In genomic region chr7:92667816-92668540, GRCh38 we compare ENCODE assay signal across 22 cellular contexts.
DNase-seq lines count a peak whose midpoint lies in the region; ATAC-seq and TF ChIP-seq lines count a peak whose summit lies in the region.
"Had no signal": no experiment of that assay in that cellular context is flagged by ENCODE, and none has a peak within 500 bp of the region (broad histone marks: within the 10 kb centered on the region; RNA-seq: fewer than 3 reads in every experiment).

No MANE protein-coding gene starts in this region.

- no peak for TF ChIP-seq CTCF in DND-41 (IDR thresholded peaks at IDR 0.05; ENCODE audit: borderline replicate concordance, extremely low read depth, low read length, poor library complexity, severe bottlenecking)

- H3K4me1 Mint-ChIP-seq in activated CD4-positive, alpha-beta memory T cell treated with anti-CD3 and anti-CD28 coated beads, Interleukin-2, amount 10 ng/mL, durations not matched to agents 7 days and 5 days, result peaks cover 73% of the 10 kb centered on the region
- H3K4me1 Mint-ChIP-seq: B cell had no signal

- no peaks in the 10 kb centered on the region for H3K27me3 Mint-ChIP-seq in activated CD4-positive, alpha-beta memory T cell treated with anti-CD3 and anti-CD28 coated beads, Interleukin-2, amount 10 ng/mL, durations not matched to agents 7 days and 5 days
- H3K27me3 Mint-ChIP-seq: B cell; effector memory CD8-positive, alpha-beta T cell; memory B cell; naive thymus-derived CD4-positive, alpha-beta T cell had no signal

- no peak overlapping the region for H3K4me3 ChIP-seq in DND-41 (ENCODE audit: low read depth in 1 of 2, low read length in 2 of 2)
- H3K4me3 ChIP-seq in effector memory CD4-positive, alpha-beta T cell (ENCODE audit: insufficient read depth, low read depth, low read length, poor library complexity, severe bottlenecking), result no peak overlapping the region
- H3K4me3 ChIP-seq: GM12878 had no signal

- H3K36me3 Mint-ChIP-seq in activated CD4-positive, alpha-beta memory T cell treated with anti-CD3 and anti-CD28 coated beads, Interleukin-2, amount 10 ng/mL, durations not matched to agents 7 days and 5 days (ENCODE audit: low read depth), result peaks cover 65% of the 10 kb centered on the region

- 0 out of 2 replicates have a peak, but pooled peaks cover 9% of the 10 kb centered on the region for H4K20me1 ChIP-seq in DND-41 (ENCODE audit: insufficient read depth, low read length)

- H3K4me2 ChIP-seq in DND-41 (ENCODE audit: insufficient read depth, low read length), result no peak overlapping the region

- H3K4me1 ChIP-seq in DND-41 (ENCODE audit: insufficient read depth, low read length), result peaks cover 49% of the 10 kb centered on the region
- H3K4me1 ChIP-seq in effector memory CD4-positive, alpha-beta T cell (ENCODE audit: control insufficient read depth, insufficient read depth, low read length, poor library complexity, severe bottlenecking), result peaks cover 4% of the 10 kb centered on the region

- peaks cover 6% of the 10 kb centered on the region for H3K9me3 Mint-ChIP-seq in activated CD4-positive, alpha-beta memory T cell treated with anti-CD3 and anti-CD28 coated beads, Interleukin-2, amount 10 ng/mL, durations not matched to agents 7 days and 5 days
- H3K9me3 Mint-ChIP-seq: effector memory CD8-positive, alpha-beta T cell; memory B cell had no signal

- H3K27ac Mint-ChIP-seq in activated CD4-positive, alpha-beta memory T cell treated with anti-CD3 and anti-CD28 coated beads, Interleukin-2, amount 10 ng/mL, durations not matched to agents 7 days and 5 days, result peak overlapping the region; percentile 29
- H3K27ac Mint-ChIP-seq: B cell; effector memory CD8-positive, alpha-beta T cell; memory B cell had no signal

- ATAC-seq in DND-41 (ENCODE audit: insufficient read depth, low read depth), result no peak
- no peak for ATAC-seq in HG02981 (IDR thresholded peaks at IDR 0.05; ENCODE audit: unreplicated experiment)
- ATAC-seq: effector memory CD8-positive, alpha-beta T cell; GM12878; naive thymus-derived CD4-positive, alpha-beta T cell had no signal

- H3K9ac ChIP-seq in DND-41 (ENCODE audit: low read depth, low read length), result no peak overlapping the region

- POLR2A ChIA-PET in activated CD4-positive, alpha-beta memory T cell treated with anti-CD3 and anti-CD28 coated beads, Interleukin-2, amount 10 ng/mL, durations not matched to agents 7 days and 5 days (lab: Charles Lee), result no interaction called here

- peaks cover 91% of the 10 kb centered on the region for H3K36me3 ChIP-seq in DND-41 (ENCODE audit: insufficient read depth, low read length)
- no peaks in the 10 kb centered on the region for H3K36me3 ChIP-seq in effector memory CD4-positive, alpha-beta T cell (ENCODE audit: control insufficient read depth, insufficient read depth, low read length)

- peak overlapping the region; percentile 47 for H3K27ac ChIP-seq in DND-41 (ENCODE audit: low read length)
- H3K27ac ChIP-seq in effector memory CD4-positive, alpha-beta T cell (ENCODE audit: insufficient read depth, low read length, poor library complexity, severe bottlenecking), result no peak overlapping the region

- CTCF ChIA-PET in activated CD4-positive, alpha-beta memory T cell treated with anti-CD3 and anti-CD28 coated beads, Interleukin-2, amount 10 ng/mL, durations not matched to agents 7 days and 5 days (lab: Charles Lee), result no interaction called here

- H3K79me2 ChIP-seq in DND-41 (ENCODE audit: insufficient read depth, low read length), result peaks cover 96% of the 10 kb centered on the region

- no peaks in the 10 kb centered on the region for H3K9me3 ChIP-seq in DND-41 (ENCODE audit: insufficient read depth, low read length, severe bottlenecking)
- H3K9me3 ChIP-seq in effector memory CD4-positive, alpha-beta T cell (ENCODE audit: control insufficient read depth, low read length), result no peaks in the 10 kb centered on the region

- no peak overlapping the region for H2AFZ ChIP-seq in DND-41 (ENCODE audit: low read depth, low read length)

- no peak overlapping the region for H3K4me3 Mint-ChIP-seq in activated CD4-positive, alpha-beta memory T cell treated with anti-CD3 and anti-CD28 coated beads, Interleukin-2, amount 10 ng/mL, durations not matched to agents 7 days and 5 days
- H3K4me3 Mint-ChIP-seq: B cell; effector memory CD8-positive, alpha-beta T cell; memory B cell had no signal

- no peak for DNase-seq in DND-41
- DNase-seq in HCEC 1CT, result peak; percentile 70
- DNase-seq in activated CD4-positive, alpha-beta memory T cell treated with anti-CD3 and anti-CD28 coated beads, Interleukin-2, amount 10 ng/mL, durations not matched to agents 7 days and 5 days, result no peak
- peak; percentile 25 for DNase-seq in fibroblast of peridontal ligament (ENCODE audit: extremely low read depth)
- no peak for DNase-seq in amniotic stem cell (lab: John Stamatoyannopoulos, UW)
- DNase-seq in effector memory CD4-positive, alpha-beta T cell, result no peak
- DNase-seq: activated CD4-positive, alpha-beta T cell treated with anti-CD3 and anti-CD28 coated beads, Interleukin-2, amount 50 U/mL, for 48 hours; activated effector memory CD4-positive, alpha-beta T cell treated with Interleukin-2 at 50 U/mL for 16 hours; anterior cingulate cortex; effector memory CD8-positive, alpha-beta T cell; foreskin melanocyte; GF-D8; hypothalamus; kidney; naive thymus-derived CD4-positive, alpha-beta T cell; NCI-H1417 treated with DMSO at 0.1 percent for 48 hours; stimulated activated CD4-positive, alpha-beta T cell treated with anti-CD3 and anti-CD28 coated beads, Interleukin-4, amount 100 ng/mL, for 1 hour; substantia nigra had no signal

- H3K27me3 ChIP-seq in DND-41 (ENCODE audit: insufficient read depth, low read length, poor library complexity), result no peaks in the 10 kb centered on the region
- no peaks in the 10 kb centered on the region for H3K27me3 ChIP-seq in effector memory CD4-positive, alpha-beta T cell (replicated peaks; ENCODE audit: control insufficient read depth, insufficient read depth, low read length, poor library complexity, severe bottlenecking)

Comparison
In these comparisons a context has a peak if more than half of its experiments do, and no peak if none do; other contexts are left out.
1. DNase-seq: peak in HCEC 1CT (single experiment) and fibroblast of peridontal ligament (single experiment); none in DND-41 (single experiment), activated CD4-positive, alpha-beta memory T cell treated with anti-CD3 and anti-CD28 coated beads, Interleukin-2, amount 10 ng/mL, durations not matched to agents 7 days and 5 days (single experiment), amniotic stem cell (single experiment) and effector memory CD4-positive, alpha-beta T cell (0 of 3).